In the genomic region with DNA sequence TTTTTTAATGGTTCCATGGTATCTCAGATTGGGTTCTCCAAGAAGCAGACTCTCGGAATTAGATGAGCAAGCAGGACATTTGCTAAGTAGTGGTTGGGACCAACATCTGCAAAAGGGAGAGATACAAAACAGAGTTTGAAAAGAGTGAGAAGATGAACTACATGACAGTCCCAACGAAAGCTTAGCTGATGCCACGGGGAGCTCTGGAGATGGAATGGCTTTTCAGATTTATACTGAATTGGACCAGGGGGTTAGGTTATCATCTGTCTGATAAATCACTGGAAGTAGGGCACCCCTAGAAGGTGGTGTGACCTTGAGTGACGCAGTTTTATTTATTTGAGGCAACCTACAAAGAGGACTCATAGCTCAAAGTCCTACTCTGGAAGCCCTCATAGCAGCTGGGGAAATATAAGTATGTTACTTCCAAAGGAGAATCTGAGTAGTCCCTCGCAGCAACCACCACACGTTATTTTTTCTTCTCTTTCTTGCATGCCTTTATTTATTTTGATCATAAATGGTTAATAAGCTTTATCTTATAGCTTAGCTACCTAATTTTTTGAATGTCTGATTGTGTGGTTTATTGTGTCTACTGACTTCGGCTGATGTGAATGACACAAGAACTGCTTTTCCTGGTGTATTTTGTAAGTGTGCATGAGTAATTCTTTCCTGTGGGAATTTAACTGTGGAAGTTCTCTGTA, we compare ENCODE assay signal across 25 cellular contexts.
DNase-seq lines count a peak whose midpoint lies in the region; ATAC-seq, FAIRE-seq and TF ChIP-seq lines count a peak whose summit lies in the region.
"Had no signal": no experiment of that assay in that cellular context is flagged by ENCODE, and none has a peak within 500 bp of the region (broad histone marks: within the 10 kb centered on the region; RNA-seq: fewer than 3 reads in every experiment).

No MANE protein-coding gene starts in this region.

- H4K20me1 ChIP-seq in hepatocyte (ENCODE audit: insufficient read depth, poor library complexity, severe bottlenecking) (no peaks in the 10 kb centered on the region), HepG2 (ENCODE audit: insufficient read depth, low read length) (no peaks in the 10 kb centered on the region)
- H4K20me1 ChIP-seq: BLaER1 had no signal

- no TSS peak for BruUV-seq in HepG2 (replicated peaks; lab: Mats Ljungman, UMichigan)

- H3K4me2 ChIP-seq in hepatocyte: peak overlapping the region; percentile 35
- peak overlapping the region; percentile 66 for H3K4me2 ChIP-seq in HepG2 (ENCODE audit: low read depth, low read length)
- no peak overlapping the region for H3K4me2 ChIP-seq in mesenchymal stem cell (ENCODE audit: low read length, poor library complexity, severe bottlenecking)
- H3K4me2 ChIP-seq: BLaER1 had no signal

- peaks cover 14% of the 10 kb centered on the region for H3K4me1 Mint-ChIP-seq in nephron progenitor cell
- H3K4me1 Mint-ChIP-seq in effector memory CD8-positive, alpha-beta T cell (ENCODE audit: low read depth in 2 of 2): no peaks in the 10 kb centered on the region
- H3K4me1 Mint-ChIP-seq: CD14-positive monocyte; CD4-positive, alpha-beta memory T cell; CD4-positive, CD25-positive, alpha-beta regulatory T cell; CD8-positive, alpha-beta memory T cell had no signal

- H2BK12ac ChIP-seq in mesenchymal stem cell (ENCODE audit: low read length in 2 of 2): no peak overlapping the region

- H2AFZ ChIP-seq in hepatocyte (no peak overlapping the region), HepG2 (ENCODE audit: low read length) (peak overlapping the region; percentile 12), mesenchymal stem cell (ENCODE audit: low read depth, low read length) (no peak overlapping the region)

- no peaks in the 10 kb centered on the region for H3K79me1 ChIP-seq in mesenchymal stem cell (replicated peaks; ENCODE audit: low read length, poor library complexity, severe bottlenecking)

- ATAC-seq in HepG2: peak; percentile 72
- ATAC-seq in effector memory CD8-positive, alpha-beta T cell (replicated peaks): no peak

- WGBS in hepatocyte (ENCODE audit: low lambda C conversion rate, missing lambda C conversion rate): 80% methylated on average over 7 of the region's 7 CpGs
- WGBS in HepG2 (ENCODE audit: low lambda C conversion rate): 13% methylated on average over 7 of the region's 7 CpGs
- WGBS in mesenchymal stem cell: 69% methylated on average over 5 of the region's 7 CpGs

- TF ChIP-seq RAD21 in HepG2 (CRISPR knock-in tag; IDR thresholded peaks at IDR 0.05): no peak

- H3K27me3 ChIP-seq in hepatocyte (no peaks in the 10 kb centered on the region), HepG2 (ENCODE audit: control insufficient read depth in 1 of 2, insufficient read depth in 2 of 2, low read length in 2 of 2) (no peaks in the 10 kb centered on the region), mesenchymal stem cell (ENCODE audit: control insufficient read depth in 1 of 2, insufficient read depth in 1 of 2, low read length in 2 of 2) (no peaks in the 10 kb centered on the region)
- H3K27me3 ChIP-seq: BE2C, BLaER1 had no signal

- no peak overlapping the region for H2AK5ac ChIP-seq in mesenchymal stem cell (ENCODE audit: low read length, severe bottlenecking)

- H3K9me2 ChIP-seq in hepatocyte (replicated peaks; ENCODE audit: insufficient read depth): no peaks in the 10 kb centered on the region

- H3K14ac ChIP-seq in mesenchymal stem cell (ENCODE audit: low read length in 2 of 2): no peak overlapping the region

- H3K27me3 Mint-ChIP-seq in nephron progenitor cell (ENCODE audit: low read depth, poor library complexity): no peaks in the 10 kb centered on the region
- no peaks in the 10 kb centered on the region for H3K27me3 Mint-ChIP-seq in effector memory CD8-positive, alpha-beta T cell
- H3K27me3 Mint-ChIP-seq: CD4-positive, CD25-positive, alpha-beta regulatory T cell; CD8-positive, alpha-beta memory T cell had no signal

- CTCF ChIA-PET in HepG2 (lab: Yijun Ruan, JAX; ENCODE audit: low intra/inter-chr PET ratio, low total read pairs): no interaction called here

- H3K27ac ChIP-seq in hepatocyte (peak overlapping the region; percentile 39), HepG2 (ENCODE audit: extremely low read length, insufficient read depth, low read length) (peak overlapping the region; percentile 69), mesenchymal stem cell (ENCODE audit: low read length, poor library complexity, severe bottlenecking) (no peak overlapping the region)
- H3K27ac ChIP-seq: BLaER1 had no signal

- H2BK120ac ChIP-seq in mesenchymal stem cell (ENCODE audit: low read depth, low read length): no peak overlapping the region

- H3K9me3 Mint-ChIP-seq in nephron progenitor cell: peaks cover 6% of the 10 kb centered on the region
- H3K9me3 Mint-ChIP-seq in effector memory CD8-positive, alpha-beta T cell: peaks cover 3 to 10% of the 10 kb centered on the region in 2 donors

- no peak for TF ChIP-seq CTCF in hepatocyte (IDR thresholded peaks at IDR 0.05; ENCODE audit: poor library complexity)
- TF ChIP-seq CTCF in HepG2 (CRISPR knock-in tag; IDR thresholded peaks at IDR 0.05): no peak
- no peak for TF ChIP-seq CTCF in nephron progenitor cell (IDR thresholded peaks at IDR 0.05)

- H3K9ac ChIP-seq in HepG2 (ENCODE audit: insufficient read depth, low read depth, low read length) (peak overlapping the region; percentile 42; the same call in 1 of the 2 replicates), mesenchymal stem cell (ENCODE audit: low read length) (no peak overlapping the region)
- H3K9ac ChIP-seq: BLaER1 had no signal

- H3K36me3 ChIP-seq in hepatocyte (replicated peaks; ENCODE audit: insufficient read depth, low read depth): no peaks in the 10 kb centered on the region
- H3K36me3 ChIP-seq in HepG2 (replicated peaks in 1 of 2; ENCODE audit: control insufficient read depth in 1 of 2, insufficient read depth in 2 of 2, low read length in 2 of 2): no peaks in the 10 kb centered on the region
- H3K36me3 ChIP-seq in mesenchymal stem cell (ENCODE audit: control insufficient read depth in 1 of 2, insufficient read depth in 2 of 2, low read depth in 1 of 2, low read length in 2 of 2): no peaks in the 10 kb centered on the region
- H3K36me3 ChIP-seq: BE2C, BLaER1 had no signal

- peak overlapping the region; percentile 9 for H3K27ac Mint-ChIP-seq in nephron progenitor cell
- H3K27ac Mint-ChIP-seq in effector memory CD8-positive, alpha-beta T cell: no peak overlapping the region
- H3K27ac Mint-ChIP-seq: CD14-positive monocyte; CD4-positive, alpha-beta memory T cell; CD4-positive, CD25-positive, alpha-beta regulatory T cell; CD8-positive, alpha-beta memory T cell had no signal

- no peak for TF ChIP-seq EP300 in HepG2 (IDR thresholded peaks at IDR 0.05; ENCODE audit: low read depth in 2 of 2, low read length in 2 of 2)
- no peak for TF ChIP-seq EP300 in HepG2 (CRISPR knock-in tag; IDR thresholded peaks at IDR 0.05; ENCODE audit: borderline replicate concordance)

- no peak overlapping the region for H3K23ac ChIP-seq in mesenchymal stem cell (ENCODE audit: low read length in 2 of 2)

- no peak for TF ChIP-seq POLR2A in HepG2 (IDR thresholded peaks at IDR 0.05; ENCODE audit: insufficient read depth in 1 of 2, low read depth in 2 of 2, low read length in 2 of 2)

- no peak overlapping the region for H4K8ac ChIP-seq in mesenchymal stem cell (ENCODE audit: low read length)

- H3K4me3 Mint-ChIP-seq in nephron progenitor cell: no peak overlapping the region
- H3K4me3 Mint-ChIP-seq in effector memory CD8-positive, alpha-beta T cell: no peak overlapping the region
- H3K4me3 Mint-ChIP-seq: CD14-positive monocyte; CD4-positive, alpha-beta memory T cell; CD4-positive, CD25-positive, alpha-beta regulatory T cell; CD8-positive, alpha-beta memory T cell had no signal

- H2BK15ac ChIP-seq in mesenchymal stem cell (ENCODE audit: low read depth, poor library complexity, severe bottlenecking): no peak overlapping the region

- POLR2A ChIA-PET in HepG2 (lab: Yijun Ruan, JAX): no interaction called here

- intact Hi-C loops in HepG2 (cut with micrococcal nuclease; ENCODE audit: unreplicated experiment): loop anchor here (2.0 kb wide), 1 partner anchor 15 kb away; no protein-coding TSS in a partner anchor

- H3K36me3 Mint-ChIP-seq in nephron progenitor cell (ENCODE audit: low read depth): no peaks in the 10 kb centered on the region
- no peaks in the 10 kb centered on the region for H3K36me3 Mint-ChIP-seq in effector memory CD8-positive, alpha-beta T cell (ENCODE audit: insufficient read depth)
- H3K36me3 Mint-ChIP-seq: CD14-positive monocyte; CD4-positive, alpha-beta memory T cell; CD4-positive, CD25-positive, alpha-beta regulatory T cell; CD8-positive, alpha-beta memory T cell had no signal

- in situ Hi-C loops in HepG2 (cut with HindIII; ENCODE audit: extremely low pct_ligation_motif_present, low pct_unique_long_range_greater_than_20kb): no loop called here

- H2BK5ac ChIP-seq in mesenchymal stem cell (ENCODE audit: low read depth, low read length, poor library complexity, severe bottlenecking): no peak overlapping the region

- FAIRE-seq in HepG2 (lab: Jason Lieb, UNC): no peak
- FAIRE-seq: A204.1, G401.6, GM12891, GM19239 had no signal

- H3K18ac ChIP-seq in mesenchymal stem cell (ENCODE audit: low read depth in 1 of 2, low read length in 2 of 2): no peak overlapping the region

- H3K4ac ChIP-seq in mesenchymal stem cell (ENCODE audit: low read depth in 1 of 2, low read length in 2 of 2): no peak overlapping the region

- no peak overlapping the region for H4K91ac ChIP-seq in mesenchymal stem cell (ENCODE audit: low read length)

- no peaks in the 10 kb centered on the region for H3K9me3 ChIP-seq in hepatocyte (ENCODE audit: low read depth)
- peaks cover 44% of the 10 kb centered on the region for H3K9me3 ChIP-seq in HepG2 (ENCODE audit: low read length)
- no peaks in the 10 kb centered on the region for H3K9me3 ChIP-seq in mesenchymal stem cell (ENCODE audit: control insufficient read depth, low read length)
- H3K9me3 ChIP-seq: BE2C, BLaER1 had no signal

- H3K4me1 ChIP-seq in hepatocyte (ENCODE audit: insufficient read depth) (no peaks in the 10 kb centered on the region), HepG2 (ENCODE audit: insufficient read depth, low read length) (peaks cover 39% of the 10 kb centered on the region), mesenchymal stem cell (ENCODE audit: control insufficient read depth, insufficient read depth, low read depth, low read length) (no peaks in the 10 kb centered on the region)
- H3K4me1 ChIP-seq: BE2C, BLaER1 had no signal

- H3K4me3 ChIP-seq in hepatocyte (no peak overlapping the region), HepG2 (replicated peaks in 1 of 3; ENCODE audit: insufficient read depth in 1 of 3, low read depth in 2 of 3, low read length in 3 of 3) (peak overlapping the region in 2 of 3 experiments; percentile 31 to 34; a peak in 3 of 6 replicates), mesenchymal stem cell (ENCODE audit: insufficient read depth in 1 of 2, low read depth in 1 of 2, low read length in 2 of 2) (no peak overlapping the region)
- H3K4me3 ChIP-seq: BLaER1 had no signal

- H3K79me2 ChIP-seq in hepatocyte: no peaks in the 10 kb centered on the region
- H3K79me2 ChIP-seq in HepG2 (ENCODE audit: insufficient read depth, low read length): no peaks in the 10 kb centered on the region

- DNase-seq in hepatocyte (ENCODE audit: low spot score): no peak
- DNase-seq in HepG2 (ENCODE audit: low spot score): peak; percentile 71
- peak; percentile 11 for DNase-seq in mesenchymal stem cell
- no peak for DNase-seq in nephron progenitor cell
- no peak for DNase-seq in effector memory CD8-positive, alpha-beta T cell
- no peak for DNase-seq in DMS114 treated with DMSO at 0.1 percent for 48 hours (lab: John Stamatoyannopoulos, UW; ENCODE audit: unreplicated experiment)
- DNase-seq in NCI-H226: no peak
- DNase-seq in NCI-H1436 (lab: John Stamatoyannopoulos, UW): no peak
- DNase-seq: 8988T; ACHN; BE2C; C1 segment of cervical spinal cord; CD4-positive, alpha-beta memory T cell; CD4-positive, CD25-positive, alpha-beta regulatory T cell; CD8-positive, alpha-beta memory T cell; COR-L47; DMS 273 treated with DMSO at 0.1 percent for 48 hours; DMS79 treated with DMSO at 0.1 percent for 48 hours; GF-D8 had no signal

Comparison
In these comparisons a context has a peak if more than half of its experiments do, and no peak if none do; other contexts are left out.
1. DNase-seq: peak in HepG2 (single experiment) and mesenchymal stem cell (single experiment); none in hepatocyte (single experiment), nephron progenitor cell (single experiment), effector memory CD8-positive, alpha-beta T cell (0 of 3), DMS114 treated with DMSO at 0.1 percent for 48 hours (single experiment), NCI-H226 (single experiment) and NCI-H1436 (single experiment).
2. H3K4me3 ChIP-seq: peak in HepG2 (2 of 3); none in hepatocyte (single experiment) and mesenchymal stem cell (0 of 2).